ENCODE assay signal across 15 cellular contexts in genomic region chr7:43983736-43984135, GRCh38. TPM values are rescaled to one million over a fixed set of nuclear protein-coding genes. Genes with fewer than 3 reads are reported as not detected.
DNase-seq lines count a peak whose midpoint lies in the region; ATAC-seq and TF ChIP-seq lines count a peak whose summit lies in the region.
"Not testable (repeated sequence)": the region's sequence is repeated elsewhere in the genome, so short reads cannot be mapped to it uniquely, and the experiment has no call there.
"Had no signal": no experiment of that assay in that cellular context is flagged by ENCODE, and none has a peak within 500 bp of the region (broad histone marks: within the 10 kb centered on the region; RNA-seq: fewer than 3 reads in every experiment).

No MANE protein-coding gene starts in this region.

- CTCF ChIA-PET in OCI-LY7 (lab: Charles Lee; ENCODE audit: unreplicated experiment); activated CD8-positive, alpha-beta T cell treated with anti-CD3 and anti-CD28 coated beads for 36 hours (lab: Charles Lee): not testable (repeated sequence)

- not testable (repeated sequence) for H3K27me3 Mint-ChIP-seq in CD14-positive monocyte (ENCODE audit: low read depth in 3 of 3); HFFc6 (ENCODE audit: insufficient read depth); activated CD8-positive, alpha-beta T cell treated with anti-CD3 and anti-CD28 coated beads for 36 hours; chondrocyte (ENCODE audit: low read depth)

- H3K9me3 ChIP-seq in OCI-LY7 (ENCODE audit: low read length), result not testable (repeated sequence)

- H3K27ac ChIP-seq in OCI-LY7 (ENCODE audit: low read depth, low read length, poor library complexity, severe bottlenecking), result not testable (repeated sequence)

- H4K20me1 ChIP-seq in OCI-LY7 (ENCODE audit: insufficient read depth, low read length), result not testable (repeated sequence)

- not testable (repeated sequence) for DNase-seq in CD14-positive monocyte (ENCODE audit: low spot score); HFFc6; OCI-LY7 (ENCODE audit: low spot score); activated CD8-positive, alpha-beta T cell treated with anti-CD3 and anti-CD28 coated beads for 36 hours; chondrocyte (ENCODE audit: low spot score)
- peak; percentile 4 for DNase-seq in H4 (ENCODE audit: low spot score)

- TF ChIP-seq CTCF in CD14-positive monocyte (IDR thresholded peaks at IDR 0.05), result peak; percentile 12
- peak; percentile 14; the same call in 1 of the 3 replicates for TF ChIP-seq CTCF in GM12872 (IDR thresholded peaks at IDR 0.05; ENCODE audit: insufficient read depth, low read depth, low read length)
- peak; percentile 17; the same call in 1 of the 2 replicates for TF ChIP-seq CTCF in HFFc6 (IDR thresholded peaks at IDR 0.05)
- peak; percentile 49 for TF ChIP-seq CTCF in OCI-LY7 (conservative IDR thresholded peaks at IDR 0.05; ENCODE audit: low read length)
- TF ChIP-seq CTCF in activated CD8-positive, alpha-beta T cell treated with anti-CD3 and anti-CD28 coated beads for 36 hours (IDR thresholded peaks at IDR 0.05), result peak; percentile 35
- peak; percentile 23 for TF ChIP-seq CTCF in chondrocyte (IDR thresholded peaks at IDR 0.05)

- H3K4me1 ChIP-seq in OCI-LY7 (ENCODE audit: insufficient read depth, low read length, poor library complexity, severe bottlenecking), result not testable (repeated sequence)

- H3K79me2 ChIP-seq in OCI-LY7 (ENCODE audit: insufficient read depth, low read depth, low read length), result not testable (repeated sequence)

- H3K4me3 Mint-ChIP-seq in CD14-positive monocyte; HFFc6; activated CD8-positive, alpha-beta T cell treated with anti-CD3 and anti-CD28 coated beads for 36 hours; chondrocyte (ENCODE audit: unreplicated experiment): not testable (repeated sequence)

- not testable (repeated sequence) for H3K4me3 ChIP-seq in OCI-LY7 (ENCODE audit: low read depth, low read length, poor library complexity, severe bottlenecking)

- not testable (repeated sequence) for BruUV-seq in OCI-LY7 (replicated peaks; lab: Mats Ljungman, UMichigan)

- H3K9me3 Mint-ChIP-seq in CD14-positive monocyte; HFFc6; activated CD8-positive, alpha-beta T cell treated with anti-CD3 and anti-CD28 coated beads for 36 hours; chondrocyte (ENCODE audit: low read depth): not testable (repeated sequence)

- H3K36me3 ChIP-seq in OCI-LY7 (ENCODE audit: insufficient read depth, low read length), result not testable (repeated sequence)

- POLR2A ChIA-PET in OCI-LY7 (lab: Charles Lee), result interaction anchor here (0.6 kb wide), 1 partner anchor 488 kb away, joined by 4 read pairs; no protein-coding TSS in a partner anchor
- POLR2A ChIA-PET in activated CD8-positive, alpha-beta T cell treated with anti-CD3 and anti-CD28 coated beads for 36 hours (lab: Charles Lee), result not testable (repeated sequence)

- intact Hi-C loops in CD14-positive monocyte (cut with micrococcal nuclease); OCI-LY7 (cut with micrococcal nuclease; ENCODE audit: unreplicated experiment); activated CD8-positive, alpha-beta T cell treated with anti-CD3 and anti-CD28 coated beads for 36 hours (cut with micrococcal nuclease): not testable (repeated sequence)

- not testable (repeated sequence) for H3K36me3 Mint-ChIP-seq in CD14-positive monocyte; HFFc6 (ENCODE audit: low read depth); activated CD8-positive, alpha-beta T cell treated with anti-CD3 and anti-CD28 coated beads for 36 hours (ENCODE audit: low read depth); chondrocyte (ENCODE audit: low read depth)

- not testable (repeated sequence) for H3K4me1 Mint-ChIP-seq in CD14-positive monocyte; HFFc6 (ENCODE audit: low read depth); activated CD8-positive, alpha-beta T cell treated with anti-CD3 and anti-CD28 coated beads for 36 hours (ENCODE audit: low read depth); chondrocyte (ENCODE audit: low read depth)

- H3K4me2 ChIP-seq in OCI-LY7 (ENCODE audit: low read length), result not testable (repeated sequence)

- H3K27ac Mint-ChIP-seq in CD14-positive monocyte; HFFc6; activated CD8-positive, alpha-beta T cell treated with anti-CD3 and anti-CD28 coated beads for 36 hours; chondrocyte (ENCODE audit: unreplicated experiment): not testable (repeated sequence)

- not testable (repeated sequence) for H2AFZ ChIP-seq in OCI-LY7 (ENCODE audit: low read length)

- H3K9me2 ChIP-seq in OCI-LY7 (ENCODE audit: insufficient read depth, low read length), result not testable (repeated sequence)

- ATAC-seq in activated CD8-positive, alpha-beta T cell treated with anti-CD3 and anti-CD28 coated beads for 36 hours, result not testable (repeated sequence)

RNA-seq across cellular contexts. Expression of gene SPDYE1, which starts 14.0 kb away (rescaled TPM):
- not detected for polyA plus RNA-seq in CD14-positive monocyte
- not detected in 2 replicates for total RNA-seq in H4 (2014; rRNA removed; shearing (Covaris generic))
- not detected for total RNA-seq in HFFc6 (2021; fragmentation: NEBNext Ultra II Directional; extraction: Animal tissue kit (Norgen Biotek cat#: 25700))
- total RNA-seq in OCI-LY7 (2014; rRNA removed; shearing (Covaris generic)), result not detected in 2 replicates
- total RNA-seq in OCI-LY7 (2022), result not detected in 2 replicates
- total RNA-seq in activated CD8-positive, alpha-beta T cell treated with anti-CD3 and anti-CD28 coated beads for 36 hours, result not detected
- not detected in 3 replicates for total RNA-seq in chondrocyte
- total RNA-seq: CD4-positive, CD25-positive, alpha-beta regulatory T cell; CD8-positive, alpha-beta memory T cell; GM23248; H7; HT1080; IMR-90 had no signal
- polyA plus RNA-seq: A549, AG04450, IMR-90 had no signal

RNA-seq across cellular contexts. Expression of gene UBE2D4, which starts 57.5 kb away (rescaled TPM):
- polyA plus RNA-seq in CD14-positive monocyte, result 10 to 100 TPM in 1 of 2 donors, 1 to 10 TPM in 1; 8.8 to 10.9 TPM
- total RNA-seq in H4 (2014; rRNA removed; shearing (Covaris generic)), result 34.0 and 35.7 TPM in 2 replicates
- 10 to 100 TPM; 12.6 to 15.7 (median 14.4) TPM for total RNA-seq in HFFc6 (2021; fragmentation: NEBNext Ultra II Directional; extraction: Animal tissue kit (Norgen Biotek cat#: 25700))
- 2.8 and 13.9 TPM in 2 replicates for total RNA-seq in OCI-LY7 (2014; rRNA removed; shearing (Covaris generic))
- total RNA-seq in OCI-LY7 (2022) (3.8 and 5.5 TPM in 2 replicates), chondrocyte (15.4 to 26.8 TPM (median 22.5 TPM) in 3 replicates)
- total RNA-seq in activated CD8-positive, alpha-beta T cell treated with anti-CD3 and anti-CD28 coated beads for 36 hours, result 10 to 100 TPM in 1 of 2 experiments, 1 to 10 TPM in 1; 8.8 to 10.2 TPM
